Comparison of ENCODE assay signal across 8 cellular contexts in the genomic region with DNA sequence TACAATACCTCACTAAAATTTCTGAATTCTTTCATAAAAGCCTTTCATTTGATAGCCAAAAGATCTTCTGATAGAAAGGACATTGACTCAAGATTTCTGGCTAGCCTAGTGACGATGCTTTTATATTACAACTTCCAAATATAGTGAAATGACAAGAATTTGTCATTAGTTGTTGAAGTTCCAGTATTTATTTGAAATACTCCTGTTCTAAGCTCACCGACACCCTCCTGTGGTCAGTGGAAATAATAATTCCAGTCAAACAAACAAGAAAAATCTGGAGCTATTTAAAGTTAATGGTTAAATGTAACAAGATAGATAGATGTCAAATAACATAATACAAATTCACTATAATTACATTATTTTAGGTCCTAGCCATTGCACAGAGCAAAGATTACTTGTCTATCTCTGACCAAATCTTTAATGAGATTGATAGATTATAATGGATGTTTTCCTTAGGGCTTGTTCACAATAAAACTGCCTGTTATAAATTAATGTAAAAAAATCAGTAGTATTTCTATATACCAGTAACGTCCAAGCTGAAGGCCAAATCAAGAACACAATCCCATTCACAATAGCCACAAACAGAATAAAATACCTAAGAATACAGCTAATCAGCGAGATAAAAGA.
A peak's percentile ranks its signal among the peaks of the same experiment; 100 is the strongest.
DNase-seq lines count a peak whose midpoint lies in the region; ATAC-seq, FAIRE-seq and TF ChIP-seq lines count a peak whose summit lies in the region.

No MANE protein-coding gene starts in this region.

- H3K9ac ChIP-seq in mesenchymal stem cell (ENCODE audit: low read length), result peak overlapping the region; percentile 63

- no peaks in the 10 kb centered on the region for H3K4me1 ChIP-seq in CD4-positive, CD25-positive, alpha-beta regulatory T cell (ENCODE audit: control insufficient read depth, insufficient read depth, low read length, poor library complexity, severe bottlenecking)
- H3K4me1 ChIP-seq in mesenchymal stem cell (ENCODE audit: control insufficient read depth, insufficient read depth, low read depth, low read length), result peaks cover 5% of the 10 kb centered on the region

- H3K18ac ChIP-seq in mesenchymal stem cell (ENCODE audit: low read depth in 1 of 2, low read length in 2 of 2), result no peak overlapping the region

- H3K4me2 ChIP-seq in mesenchymal stem cell (ENCODE audit: low read length, poor library complexity, severe bottlenecking), result no peak overlapping the region

- H3K27ac ChIP-seq in CD4-positive, CD25-positive, alpha-beta regulatory T cell (ENCODE audit: insufficient read depth, low read length, poor library complexity, severe bottlenecking), result no peak overlapping the region
- no peak overlapping the region for H3K27ac ChIP-seq in coronary artery
- no peak overlapping the region for H3K27ac ChIP-seq in mesenchymal stem cell (ENCODE audit: low read length, poor library complexity, severe bottlenecking)

- H3K23ac ChIP-seq in mesenchymal stem cell (ENCODE audit: low read length in 2 of 2), result no peak overlapping the region

- H3K9me3 ChIP-seq in CD4-positive, CD25-positive, alpha-beta regulatory T cell (ENCODE audit: control insufficient read depth in 2 of 2, low read length in 2 of 2), result no peaks in the 10 kb centered on the region
- no peaks in the 10 kb centered on the region for H3K9me3 ChIP-seq in mesenchymal stem cell (ENCODE audit: control insufficient read depth, low read length)

- no peak overlapping the region for H2BK120ac ChIP-seq in mesenchymal stem cell (ENCODE audit: low read depth, low read length)

- no peaks in the 10 kb centered on the region for H3K27me3 ChIP-seq in CD4-positive, CD25-positive, alpha-beta regulatory T cell (ENCODE audit: control insufficient read depth, insufficient read depth, low read length)
- no peaks in the 10 kb centered on the region for H3K27me3 ChIP-seq in mesenchymal stem cell (ENCODE audit: control insufficient read depth in 1 of 2, insufficient read depth in 1 of 2, low read length in 2 of 2)

- peak; percentile 5 to 74 (median 57) for DNase-seq in CD4-positive, CD25-positive, alpha-beta regulatory T cell
- DNase-seq in GM18507 (ENCODE audit: extremely low spot score, insufficient read length, low read depth) (peak; percentile 9), RPMI7951 (ENCODE audit: low read depth) (peak; percentile 47), coronary artery (ENCODE audit: low spot score) (no peak), mesenchymal stem cell (peak; percentile 64), omental fat pad (ENCODE audit: low spot score) (no peak)

- no peak overlapping the region for H3K4me3 ChIP-seq in CD4-positive, CD25-positive, alpha-beta regulatory T cell (ENCODE audit: low read depth, low read length)
- H3K4me3 ChIP-seq in coronary artery (no peak overlapping the region), mesenchymal stem cell (ENCODE audit: insufficient read depth in 1 of 2, low read depth in 1 of 2, low read length in 2 of 2) (no peak overlapping the region)

- peak overlapping the region in 1 of 3 donors; percentile 26 for H3K27ac Mint-ChIP-seq in CD4-positive, CD25-positive, alpha-beta regulatory T cell

- H3K36me3 ChIP-seq in CD4-positive, CD25-positive, alpha-beta regulatory T cell (ENCODE audit: control insufficient read depth, insufficient read depth, low read length), result peaks cover 3% of the 10 kb centered on the region
- no peaks in the 10 kb centered on the region for H3K36me3 ChIP-seq in mesenchymal stem cell (ENCODE audit: control insufficient read depth in 1 of 2, insufficient read depth in 2 of 2, low read depth in 1 of 2, low read length in 2 of 2)

- H3K4me3 Mint-ChIP-seq in CD4-positive, CD25-positive, alpha-beta regulatory T cell, result no peak overlapping the region

- H2BK12ac ChIP-seq in mesenchymal stem cell (ENCODE audit: low read length in 2 of 2), result no peak overlapping the region

- peaks cover 3% of the 10 kb centered on the region for H3K36me3 Mint-ChIP-seq in CD4-positive, CD25-positive, alpha-beta regulatory T cell

- no peak overlapping the region for H4K91ac ChIP-seq in mesenchymal stem cell (ENCODE audit: low read length)

- H2BK5ac ChIP-seq in mesenchymal stem cell (ENCODE audit: low read depth, low read length, poor library complexity, severe bottlenecking), result no peak overlapping the region

- H3K9me3 Mint-ChIP-seq in CD4-positive, CD25-positive, alpha-beta regulatory T cell, result no peaks in the 10 kb centered on the region

- FAIRE-seq in GM18507 (lab: Jason Lieb, UNC), result peak; percentile 76

- peak in 1 of 2 donors; percentile 33 for ATAC-seq in CD4-positive, CD25-positive, alpha-beta regulatory T cell (ENCODE audit: low read depth in 2 of 2)
- ATAC-seq in omental fat pad (ENCODE audit: low FRiP score) (no peak), GM19455 (IDR thresholded peaks at IDR 0.05; ENCODE audit: unreplicated experiment) (no peak), GM18870 (IDR thresholded peaks at IDR 0.05; ENCODE audit: unreplicated experiment) (no peak)

- H3K4ac ChIP-seq in mesenchymal stem cell (ENCODE audit: low read depth in 1 of 2, low read length in 2 of 2), result no peak overlapping the region

- H3K27me3 Mint-ChIP-seq in CD4-positive, CD25-positive, alpha-beta regulatory T cell, result no peaks in the 10 kb centered on the region

- H2AK5ac ChIP-seq in mesenchymal stem cell (ENCODE audit: low read length, severe bottlenecking), result no peak overlapping the region

- 50% methylated on average over 2 of the region's 4 CpGs for WGBS in mesenchymal stem cell

- H3K14ac ChIP-seq in mesenchymal stem cell (ENCODE audit: low read length in 2 of 2), result no peak overlapping the region

- no peak overlapping the region for H2BK15ac ChIP-seq in mesenchymal stem cell (ENCODE audit: low read depth, poor library complexity, severe bottlenecking)

- H4K8ac ChIP-seq in mesenchymal stem cell (ENCODE audit: low read length), result no peak overlapping the region

- TF ChIP-seq CTCF in coronary artery (IDR thresholded peaks at IDR 0.05), result peak; percentile 52
- no peak for TF ChIP-seq CTCF in omental fat pad (IDR thresholded peaks at IDR 0.05)

- H3K4me1 Mint-ChIP-seq in CD4-positive, CD25-positive, alpha-beta regulatory T cell, result peaks cover 15 to 41% (median 19%) of the 10 kb centered on the region in 4 donors

- H2AFZ ChIP-seq in mesenchymal stem cell (ENCODE audit: low read depth, low read length), result no peak overlapping the region

- no peaks in the 10 kb centered on the region for H3K79me1 ChIP-seq in mesenchymal stem cell (replicated peaks; ENCODE audit: low read length, poor library complexity, severe bottlenecking)

Comparison
In these comparisons a context has a peak if more than half of its experiments do, and no peak if none do; other contexts are left out.
1. DNase-seq: peak in CD4-positive, CD25-positive, alpha-beta regulatory T cell (3 of 3), GM18507 (single experiment), RPMI7951 (single experiment) and mesenchymal stem cell (single experiment); none in coronary artery (single experiment) and omental fat pad (single experiment).